In genomic region chr20:32583581-32584045, GRCh38 we compare ENCODE assay signal across 8 cellular contexts. TPM values are rescaled to one million over a fixed set of nuclear protein-coding genes. Genes with fewer than 3 reads are reported as not detected.
DNase-seq lines count a peak whose midpoint lies in the region; ATAC-seq and TF ChIP-seq lines count a peak whose summit lies in the region.

No MANE protein-coding gene starts in this region.

- intact Hi-C loops in heart left ventricle (cut with DNase I), result loop anchor here in 5 of 10 donors (5.0 to 10.0 kb wide), 5 partner anchors 41 to 61 kb away; no protein-coding TSS in a partner anchor

- TF ChIP-seq POLR2A in heart left ventricle (IDR thresholded peaks at IDR 0.05), result no peak

- peak overlapping the region; percentile 33 for H3K4me3 ChIP-seq in WERI-Rb-1 (ENCODE audit: low read depth, low read length)
- peak overlapping the region; percentile 37 to 80 (median 64) for H3K4me3 ChIP-seq in heart left ventricle

- no peak overlapping the region for H3K27ac Mint-ChIP-seq in stimulated activated memory B cell treated with anti-CD40 and anti-IgM and Interleukin-4, amounts not matched to agents 10 μg/mL and 1 μg/mL and 100 μg/mL, for 72 hours

- DNase-seq in DMS53 (lab: John Stamatoyannopoulos, UW), result peak; percentile 60
- DNase-seq in DMS53 treated with DMSO at 0.1 percent for 48 hours (lab: John Stamatoyannopoulos, UW; ENCODE audit: unreplicated experiment), result no peak
- peak; percentile 68 for DNase-seq in WERI-Rb-1
- peak in 1 of 5 donors; percentile 32 for DNase-seq in heart left ventricle
- DNase-seq in cortex of kidney (lab: John Stamatoyannopoulos, UW), result no peak
- no peak for DNase-seq in AG08396 (ENCODE audit: low spot score)

- H3K27me3 ChIP-seq in WERI-Rb-1 (ENCODE audit: insufficient read depth, low read depth, severe bottlenecking), result no peaks in the 10 kb centered on the region
- H3K27me3 ChIP-seq in heart left ventricle, result peaks cover 0 to 14% (median 4%) of the 10 kb centered on the region in 9 donors

- no peaks in the 10 kb centered on the region for H3K9me3 Mint-ChIP-seq in stimulated activated memory B cell treated with anti-CD40 and anti-IgM and Interleukin-4, amounts not matched to agents 10 μg/mL and 1 μg/mL and 100 μg/mL, for 72 hours

- H3K4me1 Mint-ChIP-seq in stimulated activated memory B cell treated with anti-CD40 and anti-IgM and Interleukin-4, amounts not matched to agents 10 μg/mL and 1 μg/mL and 100 μg/mL, for 72 hours, result peaks cover 43% of the 10 kb centered on the region

- ATAC-seq in heart left ventricle, result peak in 2 of 4 donors; percentile 19 to 23
- ATAC-seq in stimulated activated memory B cell treated with anti-CD40 and anti-IgM and Interleukin-4, amounts not matched to agents 10 μg/mL and 1 μg/mL and 100 μg/mL, for 72 hours, result peak; percentile 44
- no peak for ATAC-seq in GM18519 (IDR thresholded peaks at IDR 0.05; ENCODE audit: low FRiP score, unreplicated experiment)

- H3K36me3 ChIP-seq in WERI-Rb-1 (peaks cover 4% of the 10 kb centered on the region; the same call in 1 of the 2 replicates), heart left ventricle (no peaks in the 10 kb centered on the region)

- H3K4me1 ChIP-seq in heart left ventricle, result peaks cover 0 to 36% (median 4%) of the 10 kb centered on the region in 12 donors

- no peak overlapping the region for H3K4me3 Mint-ChIP-seq in stimulated activated memory B cell treated with anti-CD40 and anti-IgM and Interleukin-4, amounts not matched to agents 10 μg/mL and 1 μg/mL and 100 μg/mL, for 72 hours

- no peaks in the 10 kb centered on the region for H3K36me3 Mint-ChIP-seq in stimulated activated memory B cell treated with anti-CD40 and anti-IgM and Interleukin-4, amounts not matched to agents 10 μg/mL and 1 μg/mL and 100 μg/mL, for 72 hours

- peak overlapping the region; percentile 97 for H3K27ac ChIP-seq in WERI-Rb-1
- H3K27ac ChIP-seq in heart left ventricle, result peak overlapping the region in 5 of 12 donors; percentile 28 to 80 (median 49)

- no peaks in the 10 kb centered on the region for H3K9me3 ChIP-seq in WERI-Rb-1 (ENCODE audit: severe bottlenecking)
- H3K9me3 ChIP-seq in heart left ventricle, result no peaks in the 10 kb centered on the region

- WGBS in heart left ventricle, 4 donors, result 0 to 1% (median 1%) methylated on average over 3 to 45 of the region's 49 CpGs

- H3K27me3 Mint-ChIP-seq in stimulated activated memory B cell treated with anti-CD40 and anti-IgM and Interleukin-4, amounts not matched to agents 10 μg/mL and 1 μg/mL and 100 μg/mL, for 72 hours, result no peaks in the 10 kb centered on the region

- no peak for TF ChIP-seq CTCF in WERI-Rb-1 (IDR thresholded peaks at IDR 0.05; ENCODE audit: low read depth, low read length)
- no peak for TF ChIP-seq CTCF in heart left ventricle (IDR thresholded peaks at IDR 0.05)

RNA-seq across cellular contexts. Expression of gene NOL4L, which starts 1.5 kb away (rescaled TPM):
- 10 to 100 TPM in 2 of 9 donors, 1 to 10 TPM in 7; 3.1 to 15.0 (median 6.7) TPM for total RNA-seq in heart left ventricle
- 1 to 10 TPM; 2.6 to 7.4 TPM for polyA plus RNA-seq in heart left ventricle

Comparison
In these comparisons a context has a peak if more than half of its experiments do, and no peak if none do; other contexts are left out.
1. DNase-seq: peak in DMS53 (single experiment) and WERI-Rb-1 (single experiment); none in DMS53 treated with DMSO at 0.1 percent for 48 hours (single experiment), cortex of kidney (single experiment) and AG08396 (single experiment).